In genomic region chr9:72313507-72313906, GRCh38 we compare ENCODE assay signal across 1 cellular context.
TF ChIP-seq lines count a peak whose summit lies in the region.

No MANE protein-coding gene starts in this region.

TF ChIP-seq in GM23338, 12 proteins besides CTCF, POLR2A, EP300 and RAD21 (continued from another document):
- TF ChIP-seq, protein P1, sequence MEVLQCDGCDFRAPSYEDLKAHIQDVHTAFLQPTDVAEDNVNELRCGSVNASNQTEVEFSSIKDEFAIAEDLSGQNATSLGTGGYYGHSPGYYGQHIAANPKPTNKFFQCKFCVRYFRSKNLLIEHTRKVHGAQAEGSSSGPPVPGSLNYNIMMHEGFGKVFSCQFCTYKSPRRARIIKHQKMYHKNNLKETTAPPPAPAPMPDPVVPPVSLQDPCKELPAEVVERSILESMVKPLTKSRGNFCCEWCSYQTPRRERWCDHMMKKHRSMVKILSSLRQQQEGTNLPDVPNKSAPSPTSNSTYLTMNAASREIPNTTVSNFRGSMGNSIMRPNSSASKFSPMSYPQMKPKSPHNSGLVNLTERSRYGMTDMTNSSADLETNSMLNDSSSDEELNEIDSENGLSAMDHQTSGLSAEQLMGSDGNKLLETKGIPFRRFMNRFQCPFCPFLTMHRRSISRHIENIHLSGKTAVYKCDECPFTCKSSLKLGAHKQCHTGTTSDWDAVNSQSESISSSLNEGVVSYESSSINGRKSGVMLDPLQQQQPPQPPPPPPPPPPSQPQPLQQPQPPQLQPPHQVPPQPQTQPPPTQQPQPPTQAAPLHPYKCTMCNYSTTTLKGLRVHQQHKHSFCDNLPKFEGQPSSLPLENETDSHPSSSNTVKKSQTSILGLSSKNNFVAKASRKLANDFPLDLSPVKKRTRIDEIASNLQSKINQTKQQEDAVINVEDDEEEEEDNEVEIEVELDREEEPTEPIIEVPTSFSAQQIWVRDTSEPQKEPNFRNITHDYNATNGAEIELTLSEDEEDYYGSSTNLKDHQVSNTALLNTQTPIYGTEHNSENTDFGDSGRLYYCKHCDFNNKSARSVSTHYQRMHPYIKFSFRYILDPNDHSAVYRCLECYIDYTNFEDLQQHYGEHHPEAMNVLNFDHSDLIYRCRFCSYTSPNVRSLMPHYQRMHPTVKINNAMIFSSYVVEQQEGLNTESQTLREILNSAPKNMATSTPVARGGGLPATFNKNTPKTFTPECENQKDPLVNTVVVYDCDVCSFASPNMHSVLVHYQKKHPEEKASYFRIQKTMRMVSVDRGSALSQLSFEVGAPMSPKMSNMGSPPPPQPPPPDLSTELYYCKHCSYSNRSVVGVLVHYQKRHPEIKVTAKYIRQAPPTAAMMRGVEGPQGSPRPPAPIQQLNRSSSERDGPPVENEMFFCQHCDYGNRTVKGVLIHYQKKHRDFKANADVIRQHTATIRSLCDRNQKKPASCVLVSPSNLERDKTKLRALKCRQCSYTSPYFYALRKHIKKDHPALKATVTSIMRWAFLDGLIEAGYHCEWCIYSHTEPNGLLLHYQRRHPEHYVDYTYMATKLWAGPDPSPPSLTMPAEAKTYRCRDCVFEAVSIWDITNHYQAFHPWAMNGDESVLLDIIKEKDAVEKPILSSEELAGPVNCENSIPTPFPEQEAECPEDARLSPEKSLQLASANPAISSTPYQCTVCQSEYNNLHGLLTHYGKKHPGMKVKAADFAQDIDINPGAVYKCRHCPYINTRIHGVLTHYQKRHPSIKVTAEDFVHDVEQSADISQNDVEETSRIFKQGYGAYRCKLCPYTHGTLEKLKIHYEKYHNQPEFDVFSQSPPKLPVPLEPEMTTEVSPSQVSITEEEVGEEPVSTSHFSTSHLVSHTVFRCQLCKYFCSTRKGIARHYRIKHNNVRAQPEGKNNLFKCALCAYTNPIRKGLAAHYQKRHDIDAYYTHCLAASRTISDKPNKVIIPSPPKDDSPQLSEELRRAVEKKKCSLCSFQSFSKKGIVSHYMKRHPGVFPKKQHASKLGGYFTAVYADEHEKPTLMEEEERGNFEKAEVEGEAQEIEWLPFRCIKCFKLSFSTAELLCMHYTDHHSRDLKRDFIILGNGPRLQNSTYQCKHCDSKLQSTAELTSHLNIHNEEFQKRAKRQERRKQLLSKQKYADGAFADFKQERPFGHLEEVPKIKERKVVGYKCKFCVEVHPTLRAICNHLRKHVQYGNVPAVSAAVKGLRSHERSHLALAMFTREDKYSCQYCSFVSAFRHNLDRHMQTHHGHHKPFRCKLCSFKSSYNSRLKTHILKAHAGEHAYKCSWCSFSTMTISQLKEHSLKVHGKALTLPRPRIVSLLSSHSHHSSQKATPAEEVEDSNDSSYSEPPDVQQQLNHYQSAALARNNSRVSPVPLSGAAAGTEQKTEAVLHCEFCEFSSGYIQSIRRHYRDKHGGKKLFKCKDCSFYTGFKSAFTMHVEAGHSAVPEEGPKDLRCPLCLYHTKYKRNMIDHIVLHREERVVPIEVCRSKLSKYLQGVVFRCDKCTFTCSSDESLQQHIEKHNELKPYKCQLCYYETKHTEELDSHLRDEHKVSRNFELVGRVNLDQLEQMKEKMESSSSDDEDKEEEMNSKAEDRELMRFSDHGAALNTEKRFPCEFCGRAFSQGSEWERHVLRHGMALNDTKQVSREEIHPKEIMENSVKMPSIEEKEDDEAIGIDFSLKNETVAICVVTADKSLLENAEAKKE (CRISPR knock-in tag; IDR thresholded peaks at IDR 0.05), result no peak
- TF ChIP-seq POLR2AphosphoS5 (IDR thresholded peaks at IDR 0.05; ENCODE audit: low read depth), result no peak
